ENCODE assay signal across 8 cellular contexts in genomic region chr1:9494936-9495758, GRCh38. TPM values are rescaled to one million over a fixed set of nuclear protein-coding genes. Genes with fewer than 3 reads are reported as not detected.
DNase-seq lines count a peak whose midpoint lies in the region; ATAC-seq and TF ChIP-seq lines count a peak whose summit lies in the region.

No MANE protein-coding gene starts in this region.

- POLR2A ChIA-PET in activated B cell treated with CpG ODN at 0.5 μM for 24 hours (lab: Charles Lee) = no interaction called here

- peaks cover 15% of the 10 kb centered on the region for H3K27me3 Mint-ChIP-seq in activated B cell treated with CpG ODN at 0.5 μM for 24 hours
- peaks cover 33% of the 10 kb centered on the region for H3K27me3 Mint-ChIP-seq in central memory CD8-positive, alpha-beta T cell

- peaks cover 2% of the 10 kb centered on the region for H3K9me3 Mint-ChIP-seq in activated B cell treated with CpG ODN at 0.5 μM for 24 hours
- no peaks in the 10 kb centered on the region for H3K9me3 Mint-ChIP-seq in central memory CD8-positive, alpha-beta T cell

- no peak overlapping the region for H3K27ac Mint-ChIP-seq in activated B cell treated with CpG ODN at 0.5 μM for 24 hours
- no peak overlapping the region for H3K27ac Mint-ChIP-seq in central memory CD8-positive, alpha-beta T cell (ENCODE audit: low read depth)

- H3K36me3 Mint-ChIP-seq in activated B cell treated with CpG ODN at 0.5 μM for 24 hours (ENCODE audit: low read depth) = no peaks in the 10 kb centered on the region
- no peaks in the 10 kb centered on the region for H3K36me3 Mint-ChIP-seq in central memory CD8-positive, alpha-beta T cell (ENCODE audit: insufficient read depth)

- peaks cover 10% of the 10 kb centered on the region for H3K4me1 Mint-ChIP-seq in activated B cell treated with CpG ODN at 0.5 μM for 24 hours
- H3K4me1 Mint-ChIP-seq in central memory CD8-positive, alpha-beta T cell = peaks cover 8% of the 10 kb centered on the region

- ATAC-seq in activated B cell treated with CpG ODN at 0.5 μM for 24 hours (ENCODE audit: low read depth) = peak; percentile 81
- ATAC-seq in central memory CD8-positive, alpha-beta T cell (replicated peaks; ENCODE audit: extremely low read depth, poor library complexity, severe bottlenecking) = peak; percentile 36
- ATAC-seq in left lung = peak; percentile 79
- no peak for ATAC-seq in GM18502 (IDR thresholded peaks at IDR 0.05; ENCODE audit: poor library complexity, unreplicated experiment)

- H3K4me1 ChIP-seq in left lung = peaks cover 3 to 12% of the 10 kb centered on the region in 2 donors

- CTCF ChIA-PET in activated B cell treated with CpG ODN at 0.5 μM for 24 hours (lab: Charles Lee) = interaction anchor here (0.6 to 3.5 kb wide), 9 partner anchors 21 to 615 kb away, joined by 3 to 26 read pairs (median 4); no protein-coding TSS in a partner anchor

- no peak overlapping the region for H3K27ac ChIP-seq in left lung

- DNase-seq in NCI-H2029 (lab: John Stamatoyannopoulos, UW) = peak; percentile 27
- no peak for DNase-seq in NCI-H2029 treated with DMSO at 0.1 percent for 48 hours (lab: John Stamatoyannopoulos, UW)
- peak; percentile 65 for DNase-seq in NCI-H1105 (lab: John Stamatoyannopoulos, UW)
- DNase-seq in activated B cell treated with CpG ODN at 0.5 μM for 24 hours = peak; percentile 65
- DNase-seq in central memory CD8-positive, alpha-beta T cell (ENCODE audit: low spot score in 2 of 2) = peak; percentile 16 to 50
- DNase-seq in left lung = peak; percentile 51 to 93
- DNase-seq in stimulated activated CD4-positive, alpha-beta T cell treated with anti-CD3 and anti-CD28 coated beads, TNF-alpha, amount 100 ng/mL, for 24 hours (ENCODE audit: low read depth in 3 of 3) = peak; percentile 31 to 56 (median 33)

- intact Hi-C loops in activated B cell treated with CpG ODN at 0.5 μM for 24 hours (cut with micrococcal nuclease) (loop anchor here (1.0 to 5.0 kb wide), 3 partner anchors 78 to 372 kb away; partner anchors contain the start of gene TMEM201), left lung (cut with DNase I) (loop anchor here in 1 of 2 donors (5.0 kb wide), 1 partner anchor 77 kb away; no protein-coding TSS in a partner anchor)

- H3K4me3 ChIP-seq in left lung = peak overlapping the region in 1 of 2 donors; percentile 8

- peak overlapping the region; percentile 80 for H3K4me3 Mint-ChIP-seq in activated B cell treated with CpG ODN at 0.5 μM for 24 hours
- H3K4me3 Mint-ChIP-seq in central memory CD8-positive, alpha-beta T cell = peak overlapping the region; percentile 27

- TF ChIP-seq CTCF in activated B cell treated with CpG ODN at 0.5 μM for 24 hours (IDR thresholded peaks at IDR 0.05) (peak; percentile 69), left lung (IDR thresholded peaks at IDR 0.05) (peak; percentile 94 to 98)

- H3K27me3 ChIP-seq in left lung = peaks cover 0 to 14% of the 10 kb centered on the region in 2 donors

- H3K36me3 ChIP-seq in left lung = no peaks in the 10 kb centered on the region

- no peaks in the 10 kb centered on the region for H3K9me3 ChIP-seq in left lung

RNA-seq across cellular contexts. Expression of gene SLC25A33, which starts 44.1 kb away (rescaled TPM):
- total RNA-seq in activated B cell treated with CpG ODN at 0.5 μM for 24 hours (6.5 and 7.5 TPM in 2 replicates), left lung (1 to 10 TPM; 4.0 to 6.0 TPM)
